Comparison of ENCODE assay signal across 11 cellular contexts in genomic region chr1:200415227-200415626, GRCh38. TPM values are rescaled to one million over a fixed set of nuclear protein-coding genes. Genes with fewer than 3 reads are reported as not detected.
DNase-seq lines count a peak whose midpoint lies in the region; ATAC-seq and TF ChIP-seq lines count a peak whose summit lies in the region.
"Had no signal": no experiment of that assay in that cellular context is flagged by ENCODE, and none has a peak within 500 bp of the region (broad histone marks: within the 10 kb centered on the region; RNA-seq: fewer than 3 reads in every experiment).

No MANE protein-coding gene starts in this region.

- no peak overlapping the region for H2AFZ ChIP-seq in H9 (ENCODE audit: low read length)

- H4K8ac ChIP-seq in H9 (replicated peaks; ENCODE audit: insufficient read length, low read depth, low read length): no peak overlapping the region

- no peak overlapping the region for H4K91ac ChIP-seq in H9 (ENCODE audit: insufficient read length, low read depth, low read length)

- peaks cover 5% of the 10 kb centered on the region for H3K27me3 Mint-ChIP-seq in activated naive CD8-positive, alpha-beta T cell treated with anti-CD3 and anti-CD28 coated beads for 36 hours
- H3K27me3 Mint-ChIP-seq in H9 (ENCODE audit: low read depth): no peaks in the 10 kb centered on the region
- H3K27me3 Mint-ChIP-seq: IgD-negative memory B cell had no signal

- no peaks in the 10 kb centered on the region for H3K27me3 ChIP-seq in left ventricle myocardium inferior (ENCODE audit: low read depth)
- no peaks in the 10 kb centered on the region for H3K27me3 ChIP-seq in brain microvascular endothelial cell (replicated peaks)
- H3K27me3 ChIP-seq in upper lobe of left lung: no peaks in the 10 kb centered on the region
- H3K27me3 ChIP-seq in H9 (ENCODE audit: insufficient read depth, low read length): no peaks in the 10 kb centered on the region

- intact Hi-C loops in left ventricle myocardium inferior (cut with micrococcal nuclease): no loop called here
- intact Hi-C loops in cardiac septum (cut with DNase I): no loop called here

- WGBS in upper lobe of left lung, 2 donors: 63 to 84% methylated on average over 1 of the region's 1 CpG
- WGBS in H9 (ENCODE audit: extremely low coverage, insufficient read length, low lambda C conversion rate): no CpG with 5 or more reads among the region's 1 CpG

- H3K14ac ChIP-seq in H9 (ENCODE audit: insufficient read depth, low read length): no peak overlapping the region

- H3K9me3 ChIP-seq in left ventricle myocardium inferior (replicated peaks): no peaks in the 10 kb centered on the region
- no peaks in the 10 kb centered on the region for H3K9me3 ChIP-seq in upper lobe of left lung
- no peaks in the 10 kb centered on the region for H3K9me3 ChIP-seq in H9 (ENCODE audit: control insufficient read depth, low read depth, low read length)

- H2AK5ac ChIP-seq in H9 (ENCODE audit: insufficient read length, low read length): no peak overlapping the region

- no peak for TF ChIP-seq EP300 in upper lobe of left lung (IDR thresholded peaks at IDR 0.05)

- TF ChIP-seq CTCF in left ventricle myocardium inferior (IDR thresholded peaks at IDR 0.05; ENCODE audit: borderline replicate concordance) (no peak), brain microvascular endothelial cell (IDR thresholded peaks at IDR 0.05; ENCODE audit: low read depth, low read length, missing control alignments) (no peak), upper lobe of left lung (IDR thresholded peaks at IDR 0.05) (no peak), H9 (conservative IDR thresholded peaks at IDR 0.05) (no peak)

- no peak overlapping the region for H3K18ac ChIP-seq in H9 (ENCODE audit: insufficient read length, low read depth, low read length)

- H2BK20ac ChIP-seq in H9 (ENCODE audit: low read depth, low read length, poor library complexity, severe bottlenecking): no peak overlapping the region

- no peak overlapping the region for H3K56ac ChIP-seq in H9 (ENCODE audit: insufficient read length, low read depth, low read length)

- no peaks in the 10 kb centered on the region for H3K79me1 ChIP-seq in H9 (ENCODE audit: insufficient read depth, low read depth, low read length, poor library complexity, severe bottlenecking)

- no peak overlapping the region for H2BK12ac ChIP-seq in H9 (ENCODE audit: insufficient read length, low read depth, low read length)

- H4K5ac ChIP-seq in H9 (ENCODE audit: insufficient read length, low read depth, low read length): no peak overlapping the region

- H3K36me3 ChIP-seq in left ventricle myocardium inferior: no peaks in the 10 kb centered on the region
- no peaks in the 10 kb centered on the region for H3K36me3 ChIP-seq in brain microvascular endothelial cell (replicated peaks)
- no peaks in the 10 kb centered on the region for H3K36me3 ChIP-seq in upper lobe of left lung

- H3K4me3 ChIP-seq in left ventricle myocardium inferior (no peak overlapping the region), brain microvascular endothelial cell (ENCODE audit: low read depth, low read length) (no peak overlapping the region), upper lobe of left lung (no peak overlapping the region)

- H3K4me1 ChIP-seq in left ventricle myocardium inferior (peaks cover 18% of the 10 kb centered on the region), upper lobe of left lung (peaks cover 17 to 26% (median 20%) of the 10 kb centered on the region in 4 donors), H9 (ENCODE audit: insufficient read depth, low read length) (no peaks in the 10 kb centered on the region; the same call in 1 of the 2 replicates)

- no peak overlapping the region for H2BK15ac ChIP-seq in H9 (ENCODE audit: low read depth, low read length)

- H3K79me2 ChIP-seq in H9 (ENCODE audit: insufficient read depth, low read length): peaks cover 9% of the 10 kb centered on the region; the same call in 1 of the 2 replicates

- H3K4me1 Mint-ChIP-seq in activated naive CD8-positive, alpha-beta T cell treated with anti-CD3 and anti-CD28 coated beads for 36 hours: peaks cover 16% of the 10 kb centered on the region
- peaks cover 29 to 38% of the 10 kb centered on the region in 2 experiments for H3K4me1 Mint-ChIP-seq in H9

- no peak overlapping the region for H3K9ac ChIP-seq in H9 (ENCODE audit: extremely low read depth, insufficient read length, low read length)

- H3K23ac ChIP-seq in H9 (ENCODE audit: insufficient read length, low read depth, low read length): no peak overlapping the region

- H3K27ac ChIP-seq in left ventricle myocardium inferior (replicated peaks): peak overlapping the region; percentile 45
- peak overlapping the region; percentile 76 for H3K27ac ChIP-seq in brain microvascular endothelial cell
- H3K27ac ChIP-seq in upper lobe of left lung: peak overlapping the region; percentile 20 to 75 (median 44)
- no peak overlapping the region for H3K27ac ChIP-seq in H9 (ENCODE audit: insufficient read length, low read depth, low read length)

- no peaks in the 10 kb centered on the region for H3K36me3 Mint-ChIP-seq in activated naive CD8-positive, alpha-beta T cell treated with anti-CD3 and anti-CD28 coated beads for 36 hours
- peaks cover 17 to 38% (median 23%) of the 10 kb centered on the region in 3 experiments; a peak in 6 of 7 replicates for H3K36me3 Mint-ChIP-seq in H9 (ENCODE audit: insufficient read depth in 1 of 3, low read depth in 3 of 3)
- H3K36me3 Mint-ChIP-seq: IgD-negative memory B cell had no signal

- DNase-seq in left ventricle myocardium inferior (no peak), cardiac septum (ENCODE audit: low spot score) (no peak), brain microvascular endothelial cell (peak; percentile 11), upper lobe of left lung (no peak), H9 (no peak)
- no peak for DNase-seq in activated naive CD8-positive, alpha-beta T cell treated with anti-CD3 and anti-CD28 coated beads for 36 hours
- DNase-seq: activated CD8-positive, alpha-beta memory T cell treated with anti-CD3 and anti-CD28 coated beads, Interleukin-2, amount 50 U/mL, for 4 hours; effector memory CD4-positive, alpha-beta T cell had no signal

- H3K4me2 ChIP-seq in H9 (ENCODE audit: insufficient read depth, insufficient read length, low read length): no peak overlapping the region

- H2BK5ac ChIP-seq in H9 (ENCODE audit: insufficient read length, low read length): no peak overlapping the region

- H3K9me3 Mint-ChIP-seq in activated naive CD8-positive, alpha-beta T cell treated with anti-CD3 and anti-CD28 coated beads for 36 hours: no peaks in the 10 kb centered on the region
- no peaks in the 10 kb centered on the region; a peak in 1 of 5 replicates for H3K9me3 Mint-ChIP-seq in H9
- H3K9me3 Mint-ChIP-seq: IgD-negative memory B cell had no signal

- ATAC-seq in HG03135 (IDR thresholded peaks at IDR 0.05; ENCODE audit: unreplicated experiment) (peak; percentile 45), upper lobe of left lung (ENCODE audit: low FRiP score in 2 of 2) (no peak), GM18505 (IDR thresholded peaks at IDR 0.05; ENCODE audit: unreplicated experiment) (no peak)

- H2BK120ac ChIP-seq in H9 (ENCODE audit: low read depth, low read length, poor library complexity, severe bottlenecking): no peak overlapping the region

- in situ Hi-C loops in brain microvascular endothelial cell (cut with HindIII; ENCODE audit: low pct_ligation_motif_present, low sequenced_read_pairs): no loop called here

- peaks cover 15% of the 10 kb centered on the region for H3K23me2 ChIP-seq in H9 (ENCODE audit: insufficient read length, low read depth, low read length, poor library complexity, severe bottlenecking)

- TF ChIP-seq POLR2A in upper lobe of left lung (IDR thresholded peaks at IDR 0.05) (no peak), GM18505 (IDR thresholded peaks at IDR 0.05; ENCODE audit: borderline replicate concordance, extremely low read depth, insufficient read depth, insufficient read length) (no peak)

- no peak overlapping the region for H3T11ph ChIP-seq in H9 (ENCODE audit: low read length)

- H4K20me1 ChIP-seq in H9 (ENCODE audit: control insufficient read depth, insufficient read depth, insufficient read length): no peaks in the 10 kb centered on the region

- no peak overlapping the region for H3K4me3 Mint-ChIP-seq in activated naive CD8-positive, alpha-beta T cell treated with anti-CD3 and anti-CD28 coated beads for 36 hours
- H3K4me3 Mint-ChIP-seq in H9: peak overlapping the region in 1 of 2 experiments; percentile 5; a peak in 1 of 5 replicates
- H3K4me3 Mint-ChIP-seq: IgD-negative memory B cell had no signal

- H3K27ac Mint-ChIP-seq in activated naive CD8-positive, alpha-beta T cell treated with anti-CD3 and anti-CD28 coated beads for 36 hours: no peak overlapping the region
- peak overlapping the region in 1 of 3 experiments; percentile 81; a peak in 3 of 7 replicates for H3K27ac Mint-ChIP-seq in H9
- H3K27ac Mint-ChIP-seq: IgD-negative memory B cell had no signal

- no peak overlapping the region for H3K4ac ChIP-seq in H9 (ENCODE audit: low read depth, low read length)

RNA-seq across cellular contexts. Expression of gene ZNF281, which starts 5.4 kb away (rescaled TPM):
- total RNA-seq in left ventricle myocardium inferior (8.3 TPM), cardiac septum (8.5 TPM), upper lobe of left lung (10 to 100 TPM; 11.4 to 26.8 (median 16.6) TPM), H9 (2021) (71.9 and 75.2 TPM in 2 replicates)
- 10 to 100 TPM; 20.4 to 20.8 TPM for total RNA-seq in activated naive CD8-positive, alpha-beta T cell treated with anti-CD3 and anti-CD28 coated beads for 36 hours
